ENCODE assay signal across 1 cellular context in the genomic region with DNA sequence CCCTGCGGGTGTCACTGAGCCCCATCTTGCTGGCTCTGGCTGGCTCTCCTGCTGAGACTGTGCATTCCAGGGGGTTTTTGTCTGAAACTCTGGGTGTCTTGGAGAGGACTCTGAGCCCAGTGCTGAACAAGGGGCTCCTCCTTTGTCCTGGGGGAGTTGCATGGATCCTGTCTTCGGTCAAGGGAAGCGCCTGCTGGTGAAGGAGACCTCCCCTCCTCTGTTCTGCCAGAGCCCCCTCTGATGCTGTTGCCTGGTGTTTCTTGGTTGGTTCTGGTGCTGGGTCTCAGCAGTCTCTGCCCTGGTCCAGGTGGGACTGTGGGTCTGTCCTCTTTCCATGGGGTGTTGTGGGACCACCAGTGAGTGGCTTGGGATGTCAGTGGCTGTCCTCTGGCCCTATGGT.
TF ChIP-seq lines count a peak whose summit lies in the region.

No MANE protein-coding gene starts in this region.

TF ChIP-seq in GM12878, 131 proteins besides CTCF, POLR2A, EP300 and RAD21 (continued from another document):
- TF ChIP-seq, protein P1, sequence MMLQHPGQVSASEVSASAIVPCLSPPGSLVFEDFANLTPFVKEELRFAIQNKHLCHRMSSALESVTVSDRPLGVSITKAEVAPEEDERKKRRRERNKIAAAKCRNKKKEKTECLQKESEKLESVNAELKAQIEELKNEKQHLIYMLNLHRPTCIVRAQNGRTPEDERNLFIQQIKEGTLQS (IDR thresholded peaks at IDR 0.05; ENCODE audit: borderline replicate concordance, extremely low read depth, low read depth, low read length) = no peak
- TF ChIP-seq NR2C1 (IDR thresholded peaks at IDR 0.05) = no peak
- no peak for TF ChIP-seq IRF4 (IDR thresholded peaks at IDR 0.05; ENCODE audit: low read depth, low read length)
- TF ChIP-seq, protein P2, sequence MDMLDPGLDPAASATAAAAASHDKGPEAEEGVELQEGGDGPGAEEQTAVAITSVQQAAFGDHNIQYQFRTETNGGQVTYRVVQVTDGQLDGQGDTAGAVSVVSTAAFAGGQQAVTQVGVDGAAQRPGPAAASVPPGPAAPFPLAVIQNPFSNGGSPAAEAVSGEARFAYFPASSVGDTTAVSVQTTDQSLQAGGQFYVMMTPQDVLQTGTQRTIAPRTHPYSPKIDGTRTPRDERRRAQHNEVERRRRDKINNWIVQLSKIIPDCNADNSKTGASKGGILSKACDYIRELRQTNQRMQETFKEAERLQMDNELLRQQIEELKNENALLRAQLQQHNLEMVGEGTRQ (IDR thresholded peaks at IDR 0.05; ENCODE audit: borderline replicate concordance, low read depth, low read length) = no peak
- no peak for TF ChIP-seq EZH2 (IDR thresholded peaks at IDR 0.05; ENCODE audit: borderline replicate concordance, control insufficient read depth, low read depth, low read length)
- no peak for TF ChIP-seq YY1 (IDR thresholded peaks at IDR 0.05; ENCODE audit: low read depth, low read length)
- no peak for TF ChIP-seq HCFC1 (IDR thresholded peaks at IDR 0.05; ENCODE audit: low read length)
- TF ChIP-seq, protein P3, sequence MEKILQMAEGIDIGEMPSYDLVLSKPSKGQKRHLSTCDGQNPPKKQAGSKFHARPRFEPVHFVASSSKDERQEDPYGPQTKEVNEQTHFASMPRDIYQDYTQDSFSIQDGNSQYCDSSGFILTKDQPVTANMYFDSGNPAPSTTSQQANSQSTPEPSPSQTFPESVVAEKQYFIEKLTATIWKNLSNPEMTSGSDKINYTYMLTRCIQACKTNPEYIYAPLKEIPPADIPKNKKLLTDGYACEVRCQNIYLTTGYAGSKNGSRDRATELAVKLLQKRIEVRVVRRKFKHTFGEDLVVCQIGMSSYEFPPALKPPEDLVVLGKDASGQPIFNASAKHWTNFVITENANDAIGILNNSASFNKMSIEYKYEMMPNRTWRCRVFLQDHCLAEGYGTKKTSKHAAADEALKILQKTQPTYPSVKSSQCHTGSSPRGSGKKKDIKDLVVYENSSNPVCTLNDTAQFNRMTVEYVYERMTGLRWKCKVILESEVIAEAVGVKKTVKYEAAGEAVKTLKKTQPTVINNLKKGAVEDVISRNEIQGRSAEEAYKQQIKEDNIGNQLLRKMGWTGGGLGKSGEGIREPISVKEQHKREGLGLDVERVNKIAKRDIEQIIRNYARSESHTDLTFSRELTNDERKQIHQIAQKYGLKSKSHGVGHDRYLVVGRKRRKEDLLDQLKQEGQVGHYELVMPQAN (conservative IDR thresholded peaks at IDR 0.05) = no peak
- no peak for TF ChIP-seq BCL11A (IDR thresholded peaks at IDR 0.05; ENCODE audit: low read depth, low read length)
- TF ChIP-seq CBX3 (IDR thresholded peaks at IDR 0.05; ENCODE audit: borderline replicate concordance, low read depth) = no peak
- TF ChIP-seq FOS (IDR thresholded peaks at IDR 0.05; ENCODE audit: borderline replicate concordance, extremely low read depth, insufficient read length) = no peak
- TF ChIP-seq, protein P4, sequence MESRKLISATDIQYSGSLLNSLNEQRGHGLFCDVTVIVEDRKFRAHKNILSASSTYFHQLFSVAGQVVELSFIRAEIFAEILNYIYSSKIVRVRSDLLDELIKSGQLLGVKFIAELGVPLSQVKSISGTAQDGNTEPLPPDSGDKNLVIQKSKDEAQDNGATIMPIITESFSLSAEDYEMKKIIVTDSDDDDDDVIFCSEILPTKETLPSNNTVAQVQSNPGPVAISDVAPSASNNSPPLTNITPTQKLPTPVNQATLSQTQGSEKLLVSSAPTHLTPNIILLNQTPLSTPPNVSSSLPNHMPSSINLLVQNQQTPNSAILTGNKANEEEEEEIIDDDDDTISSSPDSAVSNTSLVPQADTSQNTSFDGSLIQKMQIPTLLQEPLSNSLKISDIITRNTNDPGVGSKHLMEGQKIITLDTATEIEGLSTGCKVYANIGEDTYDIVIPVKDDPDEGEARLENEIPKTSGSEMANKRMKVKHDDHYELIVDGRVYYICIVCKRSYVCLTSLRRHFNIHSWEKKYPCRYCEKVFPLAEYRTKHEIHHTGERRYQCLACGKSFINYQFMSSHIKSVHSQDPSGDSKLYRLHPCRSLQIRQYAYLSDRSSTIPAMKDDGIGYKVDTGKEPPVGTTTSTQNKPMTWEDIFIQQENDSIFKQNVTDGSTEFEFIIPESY (IDR thresholded peaks at IDR 0.05) = no peak
- TF ChIP-seq, protein P5, sequence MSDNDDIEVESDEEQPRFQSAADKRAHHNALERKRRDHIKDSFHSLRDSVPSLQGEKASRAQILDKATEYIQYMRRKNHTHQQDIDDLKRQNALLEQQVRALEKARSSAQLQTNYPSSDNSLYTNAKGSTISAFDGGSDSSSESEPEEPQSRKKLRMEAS (IDR thresholded peaks at IDR 0.05; ENCODE audit: low read depth, low read length) = no peak
- TF ChIP-seq ESRRA (IDR thresholded peaks at IDR 0.05; ENCODE audit: low read length) = no peak
- TF ChIP-seq, protein P6, sequence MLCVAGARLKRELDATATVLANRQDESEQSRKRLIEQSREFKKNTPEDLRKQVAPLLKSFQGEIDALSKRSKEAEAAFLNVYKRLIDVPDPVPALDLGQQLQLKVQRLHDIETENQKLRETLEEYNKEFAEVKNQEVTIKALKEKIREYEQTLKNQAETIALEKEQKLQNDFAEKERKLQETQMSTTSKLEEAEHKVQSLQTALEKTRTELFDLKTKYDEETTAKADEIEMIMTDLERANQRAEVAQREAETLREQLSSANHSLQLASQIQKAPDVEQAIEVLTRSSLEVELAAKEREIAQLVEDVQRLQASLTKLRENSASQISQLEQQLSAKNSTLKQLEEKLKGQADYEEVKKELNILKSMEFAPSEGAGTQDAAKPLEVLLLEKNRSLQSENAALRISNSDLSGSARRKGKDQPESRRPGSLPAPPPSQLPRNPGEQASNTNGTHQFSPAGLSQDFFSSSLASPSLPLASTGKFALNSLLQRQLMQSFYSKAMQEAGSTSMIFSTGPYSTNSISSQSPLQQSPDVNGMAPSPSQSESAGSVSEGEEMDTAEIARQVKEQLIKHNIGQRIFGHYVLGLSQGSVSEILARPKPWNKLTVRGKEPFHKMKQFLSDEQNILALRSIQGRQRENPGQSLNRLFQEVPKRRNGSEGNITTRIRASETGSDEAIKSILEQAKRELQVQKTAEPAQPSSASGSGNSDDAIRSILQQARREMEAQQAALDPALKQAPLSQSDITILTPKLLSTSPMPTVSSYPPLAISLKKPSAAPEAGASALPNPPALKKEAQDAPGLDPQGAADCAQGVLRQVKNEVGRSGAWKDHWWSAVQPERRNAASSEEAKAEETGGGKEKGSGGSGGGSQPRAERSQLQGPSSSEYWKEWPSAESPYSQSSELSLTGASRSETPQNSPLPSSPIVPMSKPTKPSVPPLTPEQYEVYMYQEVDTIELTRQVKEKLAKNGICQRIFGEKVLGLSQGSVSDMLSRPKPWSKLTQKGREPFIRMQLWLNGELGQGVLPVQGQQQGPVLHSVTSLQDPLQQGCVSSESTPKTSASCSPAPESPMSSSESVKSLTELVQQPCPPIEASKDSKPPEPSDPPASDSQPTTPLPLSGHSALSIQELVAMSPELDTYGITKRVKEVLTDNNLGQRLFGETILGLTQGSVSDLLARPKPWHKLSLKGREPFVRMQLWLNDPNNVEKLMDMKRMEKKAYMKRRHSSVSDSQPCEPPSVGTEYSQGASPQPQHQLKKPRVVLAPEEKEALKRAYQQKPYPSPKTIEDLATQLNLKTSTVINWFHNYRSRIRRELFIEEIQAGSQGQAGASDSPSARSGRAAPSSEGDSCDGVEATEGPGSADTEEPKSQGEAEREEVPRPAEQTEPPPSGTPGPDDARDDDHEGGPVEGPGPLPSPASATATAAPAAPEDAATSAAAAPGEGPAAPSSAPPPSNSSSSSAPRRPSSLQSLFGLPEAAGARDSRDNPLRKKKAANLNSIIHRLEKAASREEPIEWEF (IDR thresholded peaks at IDR 0.05; ENCODE audit: insufficient replicate concordance, low read depth, low read length) = no peak
- TF ChIP-seq NBN (IDR thresholded peaks at IDR 0.05) = no peak
- no peak for TF ChIP-seq BHLHE40 (IDR thresholded peaks at IDR 0.05; ENCODE audit: borderline replicate concordance in 1 of 2, low read depth in 2 of 2, low read length in 1 of 2)
- no peak for TF ChIP-seq PAX5 (IDR thresholded peaks at IDR 0.05; ENCODE audit: borderline replicate concordance, low read depth, low read length)
- no peak for TF ChIP-seq WRNIP1 (IDR thresholded peaks at IDR 0.05; ENCODE audit: borderline replicate concordance, low read depth, low read length)
